1 cellular context compared by ENCODE assay signal in the genomic region with DNA sequence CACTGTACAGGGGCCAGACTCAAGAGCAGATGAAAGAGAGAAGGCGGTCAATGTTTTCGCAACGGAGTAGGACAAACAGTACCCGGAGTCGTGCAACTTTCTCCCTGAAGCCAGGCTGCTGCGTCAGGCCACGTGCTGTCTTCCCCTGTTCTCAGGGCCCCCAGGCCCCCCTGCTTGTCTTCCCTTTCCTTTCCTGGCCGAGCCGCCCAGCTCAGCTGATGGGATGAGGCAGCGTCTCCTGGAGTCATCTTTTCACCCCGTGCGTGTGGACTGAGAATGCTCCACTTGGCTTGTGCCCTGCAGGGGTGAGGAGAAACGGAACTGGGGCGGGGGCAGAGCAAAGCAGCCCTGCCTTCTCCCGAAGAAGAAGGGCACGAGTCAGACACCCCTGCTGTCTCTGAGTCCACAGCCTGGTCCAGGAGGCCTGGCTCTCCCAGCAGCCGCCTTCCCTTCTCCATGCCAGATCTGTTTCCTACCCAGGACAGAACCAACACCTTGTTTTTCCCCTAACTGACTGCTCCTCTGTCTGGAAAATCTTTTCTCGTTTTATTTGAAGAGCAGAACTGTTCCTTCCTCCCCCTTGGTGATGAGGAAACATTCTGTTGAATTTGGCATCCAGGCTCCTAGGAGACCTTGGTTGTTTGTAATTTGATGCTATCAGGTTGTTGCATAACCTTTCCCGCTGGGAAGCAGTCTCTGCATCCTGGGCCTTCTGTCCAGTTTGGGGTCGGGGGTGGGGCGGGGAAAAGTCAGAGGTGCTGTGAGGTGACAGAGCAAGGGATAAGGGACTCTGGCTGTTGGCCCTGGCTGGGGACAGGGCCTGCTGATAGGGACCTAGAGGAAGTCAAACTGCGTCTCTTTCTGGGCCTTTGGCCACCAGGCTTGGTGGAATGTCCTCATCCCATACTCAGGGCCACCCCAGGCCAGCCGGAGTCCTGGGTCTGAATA.
A peak's percentile ranks its signal among the peaks of the same experiment; 100 is the strongest.
TF ChIP-seq lines count a peak whose summit lies in the region.

No MANE protein-coding gene starts in this region.

TF ChIP-seq in HepG2, 621 proteins besides CTCF, POLR2A, EP300 and RAD21 (continued from another document and continues in another):
- peak; percentile 88; the same call in 1 of the 2 replicates for TF ChIP-seq ZC3H4 (CRISPR knock-in tag; IDR thresholded peaks at IDR 0.05; ENCODE audit: borderline replicate concordance)
- TF ChIP-seq, protein P1, sequence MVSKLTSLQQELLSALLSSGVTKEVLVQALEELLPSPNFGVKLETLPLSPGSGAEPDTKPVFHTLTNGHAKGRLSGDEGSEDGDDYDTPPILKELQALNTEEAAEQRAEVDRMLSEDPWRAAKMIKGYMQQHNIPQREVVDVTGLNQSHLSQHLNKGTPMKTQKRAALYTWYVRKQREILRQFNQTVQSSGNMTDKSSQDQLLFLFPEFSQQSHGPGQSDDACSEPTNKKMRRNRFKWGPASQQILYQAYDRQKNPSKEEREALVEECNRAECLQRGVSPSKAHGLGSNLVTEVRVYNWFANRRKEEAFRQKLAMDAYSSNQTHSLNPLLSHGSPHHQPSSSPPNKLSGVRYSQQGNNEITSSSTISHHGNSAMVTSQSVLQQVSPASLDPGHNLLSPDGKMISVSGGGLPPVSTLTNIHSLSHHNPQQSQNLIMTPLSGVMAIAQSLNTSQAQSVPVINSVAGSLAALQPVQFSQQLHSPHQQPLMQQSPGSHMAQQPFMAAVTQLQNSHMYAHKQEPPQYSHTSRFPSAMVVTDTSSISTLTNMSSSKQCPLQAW (CRISPR knock-in tag; IDR thresholded peaks at IDR 0.05): peak; percentile 63; the same call in 1 of the 2 replicates
- no peak for TF ChIP-seq GTF2F1 (IDR thresholded peaks at IDR 0.05; ENCODE audit: low read length)
- TF ChIP-seq MAZ (IDR thresholded peaks at IDR 0.05; ENCODE audit: borderline replicate concordance, low read depth, low read length): peak; percentile 53; the same call in 1 of the 2 replicates
- peak; percentile 80 for TF ChIP-seq MAZ (CRISPR knock-in tag; IDR thresholded peaks at IDR 0.05; ENCODE audit: low read depth)
- TF ChIP-seq ZNF326 (CRISPR knock-in tag; IDR thresholded peaks at IDR 0.05; ENCODE audit: borderline replicate concordance): no peak
- TF ChIP-seq, protein P2, sequence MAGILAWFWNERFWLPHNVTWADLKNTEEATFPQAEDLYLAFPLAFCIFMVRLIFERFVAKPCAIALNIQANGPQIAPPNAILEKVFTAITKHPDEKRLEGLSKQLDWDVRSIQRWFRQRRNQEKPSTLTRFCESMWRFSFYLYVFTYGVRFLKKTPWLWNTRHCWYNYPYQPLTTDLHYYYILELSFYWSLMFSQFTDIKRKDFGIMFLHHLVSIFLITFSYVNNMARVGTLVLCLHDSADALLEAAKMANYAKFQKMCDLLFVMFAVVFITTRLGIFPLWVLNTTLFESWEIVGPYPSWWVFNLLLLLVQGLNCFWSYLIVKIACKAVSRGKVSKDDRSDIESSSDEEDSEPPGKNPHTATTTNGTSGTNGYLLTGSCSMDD (CRISPR knock-in tag; IDR thresholded peaks at IDR 0.05): no peak
- TF ChIP-seq, protein P3, sequence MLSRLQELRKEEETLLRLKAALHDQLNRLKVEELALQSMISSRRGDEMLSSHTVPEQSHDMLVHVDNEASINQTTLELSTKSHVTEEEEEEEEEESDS (CRISPR knock-in tag; IDR thresholded peaks at IDR 0.05; ENCODE audit: borderline replicate concordance): no peak
- 0 out of 2 replicates have a peak, but pooled peaks have one; percentile 49 for TF ChIP-seq RFXANK (CRISPR knock-in tag; IDR thresholded peaks at IDR 0.05)
- TF ChIP-seq TEAD2 (CRISPR knock-in tag; IDR thresholded peaks at IDR 0.05): 0 out of 2 replicates have a peak, but pooled peaks have one; percentile 16
- peak; percentile 33; the same call in 1 of the 2 replicates for TF ChIP-seq CREBL2 (CRISPR knock-in tag; IDR thresholded peaks at IDR 0.05; ENCODE audit: borderline replicate concordance)
- no peak for TF ChIP-seq RBM22 (optimal IDR thresholded peaks at IDR 0.05; ENCODE audit: low read length)
- TF ChIP-seq FOXO1 (CRISPR knock-in tag; IDR thresholded peaks at IDR 0.05): peak; percentile 91
- TF ChIP-seq SP1 (IDR thresholded peaks at IDR 0.05): no peak
- peak; percentile 62; the same call in 1 of the 2 replicates for TF ChIP-seq SP1 (CRISPR knock-in tag; IDR thresholded peaks at IDR 0.05)
- peak; percentile 45 for TF ChIP-seq ESRRA (CRISPR knock-in tag; IDR thresholded peaks at IDR 0.05; ENCODE audit: low read depth)
- TF ChIP-seq, protein P4, sequence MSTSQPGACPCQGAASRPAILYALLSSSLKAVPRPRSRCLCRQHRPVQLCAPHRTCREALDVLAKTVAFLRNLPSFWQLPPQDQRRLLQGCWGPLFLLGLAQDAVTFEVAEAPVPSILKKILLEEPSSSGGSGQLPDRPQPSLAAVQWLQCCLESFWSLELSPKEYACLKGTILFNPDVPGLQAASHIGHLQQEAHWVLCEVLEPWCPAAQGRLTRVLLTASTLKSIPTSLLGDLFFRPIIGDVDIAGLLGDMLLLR (CRISPR knock-in tag; IDR thresholded peaks at IDR 0.05): peak; percentile 88
- peak; percentile 68 for TF ChIP-seq ZNF263 (CRISPR knock-in tag; IDR thresholded peaks at IDR 0.05)
- TF ChIP-seq KDM6A (CRISPR knock-in tag; IDR thresholded peaks at IDR 0.05; ENCODE audit: low read depth): peak; percentile 53
- peak; percentile 83 for TF ChIP-seq HOXA5 (CRISPR knock-in tag; IDR thresholded peaks at IDR 0.05)
- peak; percentile 90 for TF ChIP-seq ZNF354B (CRISPR knock-in tag; IDR thresholded peaks at IDR 0.05)
- TF ChIP-seq IRF2 (CRISPR knock-in tag; IDR thresholded peaks at IDR 0.05): peak; percentile 82; the same call in 1 of the 2 replicates
- peak; percentile 93 for TF ChIP-seq REL (CRISPR knock-in tag; conservative IDR thresholded peaks at IDR 0.05)
- peak; percentile 91 for TF ChIP-seq YEATS4 (CRISPR knock-in tag; IDR thresholded peaks at IDR 0.05; ENCODE audit: borderline replicate concordance)
- 0 out of 2 replicates have a peak, but pooled peaks have one; percentile 90 for TF ChIP-seq ZNF589 (CRISPR knock-in tag; conservative IDR thresholded peaks at IDR 0.05)
- TF ChIP-seq IKZF1 (IDR thresholded peaks at IDR 0.05): no peak
- peak; percentile 86; the same call in 1 of the 2 replicates for TF ChIP-seq NPAS2 (CRISPR knock-in tag; IDR thresholded peaks at IDR 0.05; ENCODE audit: borderline replicate concordance)
- peak; percentile 80 for TF ChIP-seq SKIL (CRISPR knock-in tag; IDR thresholded peaks at IDR 0.05; ENCODE audit: borderline replicate concordance)
- TF ChIP-seq SUZ12 (IDR thresholded peaks at IDR 0.05; ENCODE audit: low read depth, low read length): no peak
- TF ChIP-seq NKX3-1 (CRISPR knock-in tag; IDR thresholded peaks at IDR 0.05): peak; percentile 83; the same call in 1 of the 2 replicates
- TF ChIP-seq, protein P5, sequence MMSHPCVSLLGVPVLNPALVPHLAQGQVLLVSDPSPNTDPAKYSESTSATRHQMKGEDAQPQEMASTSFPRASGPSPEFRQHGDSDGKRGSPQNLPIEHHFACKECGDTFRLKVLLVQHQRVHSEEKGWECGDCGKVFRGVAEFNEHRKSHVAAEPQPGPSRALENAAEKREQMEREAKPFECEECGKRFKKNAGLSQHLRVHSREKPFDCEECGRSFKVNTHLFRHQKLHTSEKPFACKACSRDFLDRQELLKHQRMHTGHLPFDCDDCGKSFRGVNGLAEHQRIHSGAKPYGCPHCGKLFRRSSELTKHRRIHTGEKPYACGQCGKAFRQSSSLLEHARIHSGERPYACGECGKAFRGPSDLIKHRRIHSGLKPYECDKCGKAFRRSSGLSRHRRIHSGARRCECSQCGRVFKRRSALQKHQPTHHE (CRISPR knock-in tag; IDR thresholded peaks at IDR 0.05; ENCODE audit: borderline replicate concordance): 0 out of 2 replicates have a peak, but pooled peaks have one; percentile 27
- TF ChIP-seq GRHL1 (CRISPR knock-in tag; conservative IDR thresholded peaks at IDR 0.05): no peak
- TF ChIP-seq POGK (CRISPR knock-in tag; conservative IDR thresholded peaks at IDR 0.05): peak; percentile 64; the same call in 1 of the 2 replicates
- TF ChIP-seq SSRP1 (CRISPR knock-in tag; IDR thresholded peaks at IDR 0.05): peak; percentile 96
- peak; percentile 76 for TF ChIP-seq POGZ (CRISPR knock-in tag; IDR thresholded peaks at IDR 0.05)
- peak; percentile 79 for TF ChIP-seq ZC3H13 (CRISPR knock-in tag; IDR thresholded peaks at IDR 0.05)
- TF ChIP-seq, protein P6, sequence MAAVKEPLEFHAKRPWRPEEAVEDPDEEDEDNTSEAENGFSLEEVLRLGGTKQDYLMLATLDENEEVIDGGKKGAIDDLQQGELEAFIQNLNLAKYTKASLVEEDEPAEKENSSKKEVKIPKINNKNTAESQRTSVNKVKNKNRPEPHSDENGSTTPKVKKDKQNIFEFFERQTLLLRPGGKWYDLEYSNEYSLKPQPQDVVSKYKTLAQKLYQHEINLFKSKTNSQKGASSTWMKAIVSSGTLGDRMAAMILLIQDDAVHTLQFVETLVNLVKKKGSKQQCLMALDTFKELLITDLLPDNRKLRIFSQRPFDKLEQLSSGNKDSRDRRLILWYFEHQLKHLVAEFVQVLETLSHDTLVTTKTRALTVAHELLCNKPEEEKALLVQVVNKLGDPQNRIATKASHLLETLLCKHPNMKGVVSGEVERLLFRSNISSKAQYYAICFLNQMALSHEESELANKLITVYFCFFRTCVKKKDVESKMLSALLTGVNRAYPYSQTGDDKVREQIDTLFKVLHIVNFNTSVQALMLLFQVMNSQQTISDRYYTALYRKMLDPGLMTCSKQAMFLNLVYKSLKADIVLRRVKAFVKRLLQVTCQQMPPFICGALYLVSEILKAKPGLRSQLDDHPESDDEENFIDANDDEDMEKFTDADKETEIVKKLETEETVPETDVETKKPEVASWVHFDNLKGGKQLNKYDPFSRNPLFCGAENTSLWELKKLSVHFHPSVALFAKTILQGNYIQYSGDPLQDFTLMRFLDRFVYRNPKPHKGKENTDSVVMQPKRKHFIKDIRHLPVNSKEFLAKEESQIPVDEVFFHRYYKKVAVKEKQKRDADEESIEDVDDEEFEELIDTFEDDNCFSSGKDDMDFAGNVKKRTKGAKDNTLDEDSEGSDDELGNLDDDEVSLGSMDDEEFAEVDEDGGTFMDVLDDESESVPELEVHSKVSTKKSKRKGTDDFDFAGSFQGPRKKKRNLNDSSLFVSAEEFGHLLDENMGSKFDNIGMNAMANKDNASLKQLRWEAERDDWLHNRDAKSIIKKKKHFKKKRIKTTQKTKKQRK (IDR thresholded peaks at IDR 0.05; ENCODE audit: low read length): no peak
- TF ChIP-seq NR3C1 (CRISPR knock-in tag; IDR thresholded peaks at IDR 0.05): no peak
